2 cellular contexts compared by ENCODE assay signal in the genomic region with DNA sequence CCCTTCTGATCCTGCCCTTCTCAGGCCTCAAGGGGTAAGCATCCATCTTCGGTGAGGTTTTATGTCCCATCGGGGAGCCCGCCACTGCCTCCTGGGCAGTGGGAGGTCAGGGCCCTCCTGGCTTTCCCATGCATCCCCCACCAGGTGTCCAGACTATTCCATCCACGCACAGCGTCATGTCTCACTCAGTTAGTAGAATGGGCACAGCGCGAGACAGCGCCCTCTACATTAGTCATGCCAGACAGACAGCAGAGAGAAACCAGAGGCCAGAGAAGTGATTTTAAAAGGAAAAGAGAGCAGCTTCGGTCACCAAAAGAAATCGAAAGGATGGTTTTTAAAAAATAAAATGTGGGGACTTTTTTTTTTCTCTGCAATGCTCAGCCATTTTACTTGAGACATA.
A peak's percentile ranks its signal among the peaks of the same experiment; 100 is the strongest.
TF ChIP-seq lines count a peak whose summit lies in the region.

No MANE protein-coding gene starts in this region.

TF ChIP-seq in HepG2, 621 proteins besides CTCF, POLR2A, EP300 and RAD21:
- TF ChIP-seq, protein P1, sequence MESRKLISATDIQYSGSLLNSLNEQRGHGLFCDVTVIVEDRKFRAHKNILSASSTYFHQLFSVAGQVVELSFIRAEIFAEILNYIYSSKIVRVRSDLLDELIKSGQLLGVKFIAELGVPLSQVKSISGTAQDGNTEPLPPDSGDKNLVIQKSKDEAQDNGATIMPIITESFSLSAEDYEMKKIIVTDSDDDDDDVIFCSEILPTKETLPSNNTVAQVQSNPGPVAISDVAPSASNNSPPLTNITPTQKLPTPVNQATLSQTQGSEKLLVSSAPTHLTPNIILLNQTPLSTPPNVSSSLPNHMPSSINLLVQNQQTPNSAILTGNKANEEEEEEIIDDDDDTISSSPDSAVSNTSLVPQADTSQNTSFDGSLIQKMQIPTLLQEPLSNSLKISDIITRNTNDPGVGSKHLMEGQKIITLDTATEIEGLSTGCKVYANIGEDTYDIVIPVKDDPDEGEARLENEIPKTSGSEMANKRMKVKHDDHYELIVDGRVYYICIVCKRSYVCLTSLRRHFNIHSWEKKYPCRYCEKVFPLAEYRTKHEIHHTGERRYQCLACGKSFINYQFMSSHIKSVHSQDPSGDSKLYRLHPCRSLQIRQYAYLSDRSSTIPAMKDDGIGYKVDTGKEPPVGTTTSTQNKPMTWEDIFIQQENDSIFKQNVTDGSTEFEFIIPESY (CRISPR knock-in tag; IDR thresholded peaks at IDR 0.05): peak; percentile 80
- no peak for TF ChIP-seq TARDBP (CRISPR knock-in tag; IDR thresholded peaks at IDR 0.05)
- TF ChIP-seq ZNF615 (CRISPR knock-in tag; IDR thresholded peaks at IDR 0.05; ENCODE audit: borderline replicate concordance): no peak

TF ChIP-seq in WTC11, 78 proteins besides CTCF, POLR2A, EP300 and RAD21:
- TF ChIP-seq ZNF219 (CRISPR knock-in tag; IDR thresholded peaks at IDR 0.05; ENCODE audit: borderline replicate concordance): no peak
- no peak for TF ChIP-seq ESRRA (CRISPR knock-in tag; IDR thresholded peaks at IDR 0.05; ENCODE audit: borderline replicate concordance)
- TF ChIP-seq, protein P2, sequence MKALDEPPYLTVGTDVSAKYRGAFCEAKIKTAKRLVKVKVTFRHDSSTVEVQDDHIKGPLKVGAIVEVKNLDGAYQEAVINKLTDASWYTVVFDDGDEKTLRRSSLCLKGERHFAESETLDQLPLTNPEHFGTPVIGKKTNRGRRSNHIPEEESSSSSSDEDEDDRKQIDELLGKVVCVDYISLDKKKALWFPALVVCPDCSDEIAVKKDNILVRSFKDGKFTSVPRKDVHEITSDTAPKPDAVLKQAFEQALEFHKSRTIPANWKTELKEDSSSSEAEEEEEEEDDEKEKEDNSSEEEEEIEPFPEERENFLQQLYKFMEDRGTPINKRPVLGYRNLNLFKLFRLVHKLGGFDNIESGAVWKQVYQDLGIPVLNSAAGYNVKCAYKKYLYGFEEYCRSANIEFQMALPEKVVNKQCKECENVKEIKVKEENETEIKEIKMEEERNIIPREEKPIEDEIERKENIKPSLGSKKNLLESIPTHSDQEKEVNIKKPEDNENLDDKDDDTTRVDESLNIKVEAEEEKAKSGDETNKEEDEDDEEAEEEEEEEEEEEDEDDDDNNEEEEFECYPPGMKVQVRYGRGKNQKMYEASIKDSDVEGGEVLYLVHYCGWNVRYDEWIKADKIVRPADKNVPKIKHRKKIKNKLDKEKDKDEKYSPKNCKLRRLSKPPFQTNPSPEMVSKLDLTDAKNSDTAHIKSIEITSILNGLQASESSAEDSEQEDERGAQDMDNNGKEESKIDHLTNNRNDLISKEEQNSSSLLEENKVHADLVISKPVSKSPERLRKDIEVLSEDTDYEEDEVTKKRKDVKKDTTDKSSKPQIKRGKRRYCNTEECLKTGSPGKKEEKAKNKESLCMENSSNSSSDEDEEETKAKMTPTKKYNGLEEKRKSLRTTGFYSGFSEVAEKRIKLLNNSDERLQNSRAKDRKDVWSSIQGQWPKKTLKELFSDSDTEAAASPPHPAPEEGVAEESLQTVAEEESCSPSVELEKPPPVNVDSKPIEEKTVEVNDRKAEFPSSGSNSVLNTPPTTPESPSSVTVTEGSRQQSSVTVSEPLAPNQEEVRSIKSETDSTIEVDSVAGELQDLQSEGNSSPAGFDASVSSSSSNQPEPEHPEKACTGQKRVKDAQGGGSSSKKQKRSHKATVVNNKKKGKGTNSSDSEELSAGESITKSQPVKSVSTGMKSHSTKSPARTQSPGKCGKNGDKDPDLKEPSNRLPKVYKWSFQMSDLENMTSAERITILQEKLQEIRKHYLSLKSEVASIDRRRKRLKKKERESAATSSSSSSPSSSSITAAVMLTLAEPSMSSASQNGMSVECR (CRISPR knock-in tag; IDR thresholded peaks at IDR 0.05; ENCODE audit: borderline replicate concordance): no peak
- no peak for TF ChIP-seq KAT7 (CRISPR knock-in tag; IDR thresholded peaks at IDR 0.05; ENCODE audit: borderline replicate concordance)
- no peak for TF ChIP-seq ZNF416 (CRISPR knock-in tag; IDR thresholded peaks at IDR 0.05)
- TF ChIP-seq NR3C1 (CRISPR knock-in tag; conservative IDR thresholded peaks at IDR 0.05; ENCODE audit: low read depth): no peak
- TF ChIP-seq HMGA2 (CRISPR knock-in tag; IDR thresholded peaks at IDR 0.05): no peak
